Comparison of ENCODE assay signal across 31 cellular contexts in the genomic region with DNA sequence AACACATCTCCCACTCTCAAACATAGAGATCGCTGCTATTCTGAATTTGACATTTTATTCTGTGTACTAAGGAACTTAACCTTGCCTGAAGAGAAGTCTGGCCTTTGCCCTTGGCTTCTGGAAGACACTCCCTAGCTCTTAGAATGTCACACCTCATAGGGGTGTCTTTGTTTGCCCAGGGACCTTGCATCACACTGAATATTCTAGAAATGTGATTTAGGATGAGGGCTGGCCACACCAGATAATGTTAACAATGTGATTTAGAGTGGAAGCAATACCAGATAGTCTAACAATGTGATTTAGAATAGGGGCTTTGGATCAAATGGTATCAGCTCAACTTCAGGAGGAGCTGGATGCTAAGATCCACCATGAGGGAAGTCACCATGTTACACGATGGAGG. TPM values are rescaled to one million over a fixed set of nuclear protein-coding genes. Genes with fewer than 3 reads are reported as not detected.
"Had no signal": no experiment of that assay in that cellular context is flagged by ENCODE, and none has a peak within 500 bp of the region (broad histone marks: within the 10 kb centered on the region; RNA-seq: fewer than 3 reads in every experiment).

No MANE protein-coding gene starts in this region.

- H3K9me3 Mint-ChIP-seq: naive thymus-derived CD8-positive, alpha-beta T cell; stimulated activated memory B cell treated with anti-CD40 and anti-IgM and Interleukin-4, amounts not matched to agents 10 μg/mL and 1 μg/mL and 100 μg/mL, for 72 hours; stimulated activated naive CD8-positive, alpha-beta T cell treated with anti-CD3 and anti-CD28 coated beads, Interleukin-15, Interleukin-2, amounts not matched to agents 100 ng/mL and 50 ng/mL, for 24 hours had no signal

- ATAC-seq: gastrocnemius medialis; heart right ventricle; left lobe of liver; mucosa of descending colon; naive thymus-derived CD8-positive, alpha-beta T cell; psoas muscle; sciatic nerve; stimulated activated memory B cell treated with anti-CD40 and anti-IgM and Interleukin-4, amounts not matched to agents 10 μg/mL and 1 μg/mL and 100 μg/mL, for 72 hours had no signal

- H3K27ac ChIP-seq: epithelial cell of prostate, esophagus muscularis mucosa, gastrocnemius medialis, heart right ventricle, neutrophil, psoas muscle, spleen, tibial artery, upper lobe of left lung, uterus had no signal

- H3K4me3 ChIP-seq: esophagus muscularis mucosa, gastrocnemius medialis, heart right ventricle, mucosa of descending colon, psoas muscle, spleen, tibial artery, upper lobe of left lung, uterus had no signal

- H3K36me3 Mint-ChIP-seq: naive thymus-derived CD8-positive, alpha-beta T cell; stimulated activated memory B cell treated with anti-CD40 and anti-IgM and Interleukin-4, amounts not matched to agents 10 μg/mL and 1 μg/mL and 100 μg/mL, for 72 hours had no signal

- H3K4me3 Mint-ChIP-seq: naive thymus-derived CD8-positive, alpha-beta T cell; stimulated activated memory B cell treated with anti-CD40 and anti-IgM and Interleukin-4, amounts not matched to agents 10 μg/mL and 1 μg/mL and 100 μg/mL, for 72 hours; stimulated activated naive CD8-positive, alpha-beta T cell treated with anti-CD3 and anti-CD28 coated beads, Interleukin-15, Interleukin-2, amounts not matched to agents 100 ng/mL and 50 ng/mL, for 24 hours had no signal

- H3K27me3 ChIP-seq: gastrocnemius medialis, tibial artery, upper lobe of left lung, uterus had no signal

- H3K27ac Mint-ChIP-seq: naive thymus-derived CD8-positive, alpha-beta T cell; stimulated activated memory B cell treated with anti-CD40 and anti-IgM and Interleukin-4, amounts not matched to agents 10 μg/mL and 1 μg/mL and 100 μg/mL, for 72 hours; stimulated activated naive CD8-positive, alpha-beta T cell treated with anti-CD3 and anti-CD28 coated beads, Interleukin-15, Interleukin-2, amounts not matched to agents 100 ng/mL and 50 ng/mL, for 24 hours had no signal

- FAIRE-seq: islet of Langerhans had no signal

- H3K4me1 ChIP-seq: esophagus muscularis mucosa, gastrocnemius medialis, psoas muscle, tibial artery, upper lobe of left lung, uterus had no signal

- H3K9me3 ChIP-seq: esophagus muscularis mucosa, gastrocnemius medialis, mucosa of descending colon, neutrophil, psoas muscle, spleen, tibial artery, upper lobe of left lung, uterus had no signal

- DNase-seq: effector memory CD4-positive, alpha-beta T cell; gastrocnemius medialis; heart right ventricle; hypothalamus; kidney glomerular epithelial cell; mammary epithelial cell; mucosa of descending colon; naive thymus-derived CD8-positive, alpha-beta T cell; psoas muscle; retina; spleen; stimulated activated CD4-positive, alpha-beta T cell treated with anti-CD3 and anti-CD28 coated beads, Interleukin-15, amount 100 ng/mL, for 24 hours; stimulated activated CD4-positive, alpha-beta T cell treated with anti-CD3 and anti-CD28 coated beads, Interleukin-1b, Interleukin-23, amount 100 ng/mL, for 48 hours; stimulated activated CD4-positive, alpha-beta T cell treated with anti-CD3 and anti-CD28 coated beads, Interleukin-4, amount 100 ng/mL, for 24 hours; tibial artery; upper lobe of left lung; uterus had no signal

RNA-seq across cellular contexts. Expression of a gene that starts 6.6 kb away (rescaled TPM):
- total RNA-seq: esophagus muscularis mucosa; fibroblast of villous mesenchyme; gastrocnemius medialis; heart right ventricle; left lobe of liver; lower leg skin; mammary epithelial cell; mucosa of descending colon; naive thymus-derived CD8-positive, alpha-beta T cell; osteoblast; psoas muscle; sciatic nerve; skeletal muscle tissue; temporal lobe; upper lobe of left lung had no signal
- polyA plus RNA-seq: heart right ventricle; mammary epithelial cell; naive thymus-derived CD8-positive, alpha-beta T cell; neural cell; psoas muscle had no signal

RNA-seq across cellular contexts. Expression of a gene that starts 32.6 kb away (rescaled TPM):
- total RNA-seq: fibroblast of villous mesenchyme, mammary epithelial cell, osteoblast, temporal lobe had no signal
- polyA plus RNA-seq: neural cell had no signal

RNA-seq across cellular contexts. Expression of a gene that starts 54.0 kb away (rescaled TPM):
- total RNA-seq: fibroblast of villous mesenchyme; gastrocnemius medialis; mammary epithelial cell; naive thymus-derived CD8-positive, alpha-beta T cell; osteoblast; sciatic nerve; skeletal muscle tissue; spleen had no signal
- polyA plus RNA-seq: mammary epithelial cell; naive thymus-derived CD8-positive, alpha-beta T cell had no signal
